Comparison of ENCODE assay signal across 10 cellular contexts in genomic region chr19:10643166-10643967, GRCh38. TPM values are rescaled to one million over a fixed set of nuclear protein-coding genes. Genes with fewer than 3 reads are reported as not detected.
DNase-seq lines count a peak whose midpoint lies in the region; ATAC-seq, FAIRE-seq and TF ChIP-seq lines count a peak whose summit lies in the region.
"Had no signal": no experiment of that assay in that cellular context is flagged by ENCODE, and none has a peak within 500 bp of the region (broad histone marks: within the 10 kb centered on the region; RNA-seq: fewer than 3 reads in every experiment).

No MANE protein-coding gene starts in this region.

- H3K27ac ChIP-seq in heart left ventricle (peak overlapping the region in 9 of 12 donors; percentile 17 to 79 (median 52)), upper lobe of left lung (peak overlapping the region; percentile 51 to 75 (median 56))

- intact Hi-C loops in heart left ventricle (cut with DNase I): loop anchor here in 2 of 10 donors (5.0 kb wide), 2 partner anchors 41 to 46 kb away; no protein-coding TSS in a partner anchor
- intact Hi-C loops in left cardiac atrium (cut with DNase I): loop anchor here in 1 of 2 donors (2.0 kb wide), 1 partner anchor 61 kb away; no protein-coding TSS in a partner anchor
- intact Hi-C loops in natural killer cell (cut with micrococcal nuclease): no loop called here

- no peak for FAIRE-seq in D721Med (lab: Jason Lieb, UNC)
- FAIRE-seq: frontal cortex had no signal

- no peaks in the 10 kb centered on the region for H3K9me3 Mint-ChIP-seq in activated naive CD8-positive, alpha-beta T cell treated with anti-CD3 and anti-CD28 coated beads, Interleukin-2, amount 50 U/mL, for 24 hours
- H3K9me3 Mint-ChIP-seq in natural killer cell: no peaks in the 10 kb centered on the region

- H3K4me3 Mint-ChIP-seq in activated naive CD8-positive, alpha-beta T cell treated with anti-CD3 and anti-CD28 coated beads, Interleukin-2, amount 50 U/mL, for 24 hours: no peak overlapping the region
- H3K4me3 Mint-ChIP-seq in natural killer cell: no peak overlapping the region

- H3K36me3 ChIP-seq in heart left ventricle (peaks cover 0 to 54% (median 46%) of the 10 kb centered on the region in 9 donors), upper lobe of left lung (peaks cover 32 to 53% (median 46%) of the 10 kb centered on the region in 4 donors)

- H3K27ac Mint-ChIP-seq in activated naive CD8-positive, alpha-beta T cell treated with anti-CD3 and anti-CD28 coated beads, Interleukin-2, amount 50 U/mL, for 24 hours: peak overlapping the region; percentile 83
- H3K27ac Mint-ChIP-seq in natural killer cell: peak overlapping the region; percentile 72 to 85

- H3K27me3 Mint-ChIP-seq in activated naive CD8-positive, alpha-beta T cell treated with anti-CD3 and anti-CD28 coated beads, Interleukin-2, amount 50 U/mL, for 24 hours: no peaks in the 10 kb centered on the region
- no peaks in the 10 kb centered on the region for H3K27me3 Mint-ChIP-seq in natural killer cell (ENCODE audit: low read depth in 2 of 2)

- TF ChIP-seq POLR2A in heart left ventricle (IDR thresholded peaks at IDR 0.05) (no peak), upper lobe of left lung (IDR thresholded peaks at IDR 0.05) (no peak)

- ATAC-seq in heart left ventricle: no peak
- ATAC-seq in left cardiac atrium: no peak
- no peak for ATAC-seq in activated naive CD8-positive, alpha-beta T cell treated with anti-CD3 and anti-CD28 coated beads, Interleukin-2, amount 50 U/mL, for 24 hours
- peak in 1 of 3 donors; percentile 22 for ATAC-seq in natural killer cell
- ATAC-seq in upper lobe of left lung (ENCODE audit: low FRiP score in 2 of 2): no peak
- no peak for ATAC-seq in HG03095 (IDR thresholded peaks at IDR 0.05; ENCODE audit: unreplicated experiment)

- peaks cover 45% of the 10 kb centered on the region for H3K4me1 Mint-ChIP-seq in activated naive CD8-positive, alpha-beta T cell treated with anti-CD3 and anti-CD28 coated beads, Interleukin-2, amount 50 U/mL, for 24 hours
- peaks cover 4 to 35% of the 10 kb centered on the region in 2 donors for H3K4me1 Mint-ChIP-seq in natural killer cell

- no peaks in the 10 kb centered on the region for H3K9me3 ChIP-seq in heart left ventricle
- H3K9me3 ChIP-seq in upper lobe of left lung: no peaks in the 10 kb centered on the region

- H3K27me3 ChIP-seq in heart left ventricle (no peaks in the 10 kb centered on the region), upper lobe of left lung (no peaks in the 10 kb centered on the region)

- H3K4me1 ChIP-seq in heart left ventricle: peaks cover 0 to 45% (median 20%) of the 10 kb centered on the region in 12 donors
- peaks cover 18 to 44% (median 29%) of the 10 kb centered on the region in 4 donors for H3K4me1 ChIP-seq in upper lobe of left lung

- H3K4me3 ChIP-seq in heart left ventricle (no peak overlapping the region), upper lobe of left lung (no peak overlapping the region)

- TF ChIP-seq CTCF in heart left ventricle (IDR thresholded peaks at IDR 0.05) (no peak), natural killer cell (IDR thresholded peaks at IDR 0.05) (no peak), upper lobe of left lung (IDR thresholded peaks at IDR 0.05) (no peak), D721Med (IDR thresholded peaks at IDR 0.05; ENCODE audit: insufficient read depth, missing control alignments) (no peak)

- H3K36me3 Mint-ChIP-seq in activated naive CD8-positive, alpha-beta T cell treated with anti-CD3 and anti-CD28 coated beads, Interleukin-2, amount 50 U/mL, for 24 hours (ENCODE audit: low read depth): peaks cover 25% of the 10 kb centered on the region
- peaks cover under 1% of the 10 kb centered on the region for H3K36me3 Mint-ChIP-seq in natural killer cell

- WGBS in heart left ventricle, 4 donors: 55 to 70% (median 61%) methylated on average over 20 to 21 of the region's 21 CpGs
- WGBS in upper lobe of left lung, 2 donors: 44 to 49% methylated on average over 18 to 20 of the region's 21 CpGs

- DNase-seq in heart left ventricle: no peak
- DNase-seq in left cardiac atrium: no peak
- DNase-seq in activated naive CD8-positive, alpha-beta T cell treated with anti-CD3 and anti-CD28 coated beads, Interleukin-2, amount 50 U/mL, for 24 hours: peak; percentile 26
- no peak for DNase-seq in natural killer cell
- no peak for DNase-seq in upper lobe of left lung
- DNase-seq in D721Med (ENCODE audit: insufficient read length, low spot score): no peak
- DNase-seq in central memory CD4-positive, alpha-beta T cell: no peak

- no peak for TF ChIP-seq EP300 in upper lobe of left lung (IDR thresholded peaks at IDR 0.05)

RNA-seq across cellular contexts. Expression of gene ILF3, which starts 10.8 kb away (rescaled TPM):
- total RNA-seq in heart left ventricle (100 to 1,000 TPM in 7 of 9 donors, 10 to 100 TPM in 2; 45.7 to 140 (median 118) TPM), left cardiac atrium (100 to 1,000 TPM; 108 to 144 TPM), natural killer cell (100 to 1,000 TPM; 329 to 365 (median 332) TPM), upper lobe of left lung (100 to 1,000 TPM; 121 to 193 (median 169) TPM)
- 10 to 100 TPM; 62.1 to 94.4 TPM for polyA plus RNA-seq in heart left ventricle

RNA-seq across cellular contexts. Expression of gene SLC44A2, which starts 18.0 kb away (rescaled TPM):
- total RNA-seq in heart left ventricle (100 to 1,000 TPM in 2 of 9 donors, 10 to 100 TPM in 7; 63.8 to 130 (median 91.9) TPM), left cardiac atrium (10 to 100 TPM; 83.9 to 97.3 TPM), natural killer cell (100 to 1,000 TPM; 231 to 306 (median 279) TPM), upper lobe of left lung (100 to 1,000 TPM; 117 to 333 (median 197) TPM)
- 10 to 100 TPM; 43.1 to 66.3 TPM for polyA plus RNA-seq in heart left ventricle

RNA-seq across cellular contexts. Expression of gene AP1M2, which starts 56.3 kb away (rescaled TPM):
- total RNA-seq in heart left ventricle: 1 to 10 TPM in 1 of 9 donors, not detected in 8; 3.6 TPM
- polyA plus RNA-seq in heart left ventricle: not detected
- under 1 TPM in 1 of 2 donors, not detected in 1; 0.55 TPM for total RNA-seq in left cardiac atrium
- 1 to 10 TPM in 1 of 3 donors, not detected in 2; 1.3 TPM for total RNA-seq in natural killer cell
- total RNA-seq in upper lobe of left lung: 10 to 100 TPM; 35.1 to 63.1 (median 45.7) TPM
- polyA plus RNA-seq: BJ had no signal

RNA-seq across cellular contexts. Expression of gene QTRT1, which starts 57.9 kb away (rescaled TPM):
- total RNA-seq in heart left ventricle (10 to 100 TPM; 16.6 to 31.8 (median 25.7) TPM), left cardiac atrium (10 to 100 TPM; 24.7 to 28.2 TPM), natural killer cell (10 to 100 TPM; 29.0 to 37.5 (median 29.9) TPM), upper lobe of left lung (10 to 100 TPM; 11.0 to 85.9 (median 32.5) TPM)
- 10 to 100 TPM; 32.1 to 46.6 TPM for polyA plus RNA-seq in heart left ventricle

Comparison
In these comparisons a context has a peak if more than half of its experiments do, and no peak if none do; other contexts are left out.
1. RNA of gene AP1M2, which starts 56.3 kb away (total RNA-seq): 35.1 to 63.1 TPM in upper lobe of left lung; 0.55 TPM in left cardiac atrium, 1.3 TPM in natural killer cell and 3.6 TPM in heart left ventricle; every median in the first group is over 4 times any median in the second.